ENCODE assay signal across 1 cellular context in the genomic region with DNA sequence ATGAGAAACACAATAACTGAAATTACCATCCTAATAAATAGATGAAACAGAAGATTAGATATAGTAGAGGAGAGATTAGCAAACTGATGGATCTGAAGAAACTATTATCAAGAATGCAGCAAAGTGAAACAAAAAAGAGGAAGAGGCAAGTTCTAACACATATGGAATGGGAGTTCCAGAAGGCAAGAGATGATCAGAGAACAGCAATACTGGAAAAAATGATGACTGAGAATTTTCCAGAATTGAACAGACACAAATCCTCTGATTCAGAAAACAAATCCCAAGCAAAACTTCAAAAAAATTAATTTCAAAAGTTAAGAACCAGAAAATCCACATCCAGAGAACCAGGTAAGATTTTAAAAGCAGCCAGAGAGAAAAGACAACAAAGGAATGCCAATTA.
TF ChIP-seq lines count a peak whose summit lies in the region.

No MANE protein-coding gene starts in this region.

TF ChIP-seq in HepG2, 621 proteins besides CTCF, POLR2A, EP300 and RAD21:
- peak; percentile 42 to 47 for TF ChIP-seq MAFK (conservative IDR thresholded peaks at IDR 0.05 in 1 of 2, IDR thresholded peaks at IDR 0.05 in 1 of 2; ENCODE audit: low read length in 2 of 2)
- TF ChIP-seq, protein P1, sequence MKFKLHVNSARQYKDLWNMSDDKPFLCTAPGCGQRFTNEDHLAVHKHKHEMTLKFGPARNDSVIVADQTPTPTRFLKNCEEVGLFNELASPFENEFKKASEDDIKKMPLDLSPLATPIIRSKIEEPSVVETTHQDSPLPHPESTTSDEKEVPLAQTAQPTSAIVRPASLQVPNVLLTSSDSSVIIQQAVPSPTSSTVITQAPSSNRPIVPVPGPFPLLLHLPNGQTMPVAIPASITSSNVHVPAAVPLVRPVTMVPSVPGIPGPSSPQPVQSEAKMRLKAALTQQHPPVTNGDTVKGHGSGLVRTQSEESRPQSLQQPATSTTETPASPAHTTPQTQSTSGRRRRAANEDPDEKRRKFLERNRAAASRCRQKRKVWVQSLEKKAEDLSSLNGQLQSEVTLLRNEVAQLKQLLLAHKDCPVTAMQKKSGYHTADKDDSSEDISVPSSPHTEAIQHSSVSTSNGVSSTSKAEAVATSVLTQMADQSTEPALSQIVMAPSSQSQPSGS (CRISPR knock-in tag; IDR thresholded peaks at IDR 0.05): no peak
